ENCODE assay signal across 21 cellular contexts in genomic region chr10:11218395-11218794, GRCh38.
A peak's percentile ranks its signal among the peaks of the same experiment; 100 is the strongest.
DNase-seq lines count a peak whose midpoint lies in the region; ATAC-seq and TF ChIP-seq lines count a peak whose summit lies in the region.
"Had no signal": no experiment of that assay in that cellular context is flagged by ENCODE, and none has a peak within 500 bp of the region (broad histone marks: within the 10 kb centered on the region; RNA-seq: fewer than 3 reads in every experiment).

No MANE protein-coding gene starts in this region.

- H3K4me3 Mint-ChIP-seq in CD4-positive, alpha-beta memory T cell, result peak overlapping the region in 5 of 8 donors; percentile 3 to 45 (median 8)
- H3K4me3 Mint-ChIP-seq in activated CD8-positive, alpha-beta T cell treated with anti-CD3 and anti-CD28 coated beads, Interleukin-2, amount 10 ng/mL, durations not matched to agents 7 days and 5 days, result no peak overlapping the region
- no peak overlapping the region for H3K4me3 Mint-ChIP-seq in memory B cell
- H3K4me3 Mint-ChIP-seq: GM23338, mesothelial cell of epicardium had no signal

- ATAC-seq in activated CD8-positive, alpha-beta T cell treated with anti-CD3 and anti-CD28 coated beads, Interleukin-2, amount 10 ng/mL, durations not matched to agents 7 days and 5 days, result peak; percentile 37
- ATAC-seq in memory B cell (ENCODE audit: low read depth), result no peak
- no peak for ATAC-seq in GM19328 (IDR thresholded peaks at IDR 0.05; ENCODE audit: unreplicated experiment)
- ATAC-seq: GM23338, left colon had no signal

- DNase-seq in NCI-H748 (lab: John Stamatoyannopoulos, UW; ENCODE audit: unreplicated experiment), result peak; percentile 9
- DNase-seq in NCI-H748 treated with DMSO at 0.1 percent for 48 hours (lab: John Stamatoyannopoulos, UW), result no peak
- no peak for DNase-seq in CD4-positive, alpha-beta memory T cell
- no peak for DNase-seq in activated CD8-positive, alpha-beta T cell treated with anti-CD3 and anti-CD28 coated beads, Interleukin-2, amount 10 ng/mL, durations not matched to agents 7 days and 5 days
- DNase-seq in memory B cell (ENCODE audit: low spot score in 2 of 2), result no peak
- no peak for DNase-seq in NCI-H146 treated with DMSO at 0.1 percent for 48 hours (lab: John Stamatoyannopoulos, UW; ENCODE audit: unreplicated experiment)
- DNase-seq in GM13977 (ENCODE audit: low spot score), result no peak
- DNase-seq: activated CD4-positive, CD25-positive, alpha-beta regulatory T cell; BE2C; DMS 273 treated with DMSO at 0.1 percent for 48 hours; GF-D8; left colon; NCI-H187; NCI-H446; Right ventricle myocardium superior had no signal

- peak overlapping the region; percentile 9 to 94 (median 31) for H3K27ac Mint-ChIP-seq in CD4-positive, alpha-beta memory T cell
- peak overlapping the region; percentile 43 for H3K27ac Mint-ChIP-seq in activated CD8-positive, alpha-beta T cell treated with anti-CD3 and anti-CD28 coated beads, Interleukin-2, amount 10 ng/mL, durations not matched to agents 7 days and 5 days
- H3K27ac Mint-ChIP-seq in memory B cell, result peak overlapping the region; percentile 70
- H3K27ac Mint-ChIP-seq: GM23338, mesothelial cell of epicardium had no signal

- no peaks in the 10 kb centered on the region for H3K27me3 Mint-ChIP-seq in CD4-positive, alpha-beta memory T cell
- no peaks in the 10 kb centered on the region for H3K27me3 Mint-ChIP-seq in activated CD8-positive, alpha-beta T cell treated with anti-CD3 and anti-CD28 coated beads, Interleukin-2, amount 10 ng/mL, durations not matched to agents 7 days and 5 days (ENCODE audit: low read depth)
- no peaks in the 10 kb centered on the region for H3K27me3 Mint-ChIP-seq in memory B cell

- H3K4me1 ChIP-seq in CD4-positive, alpha-beta memory T cell (ENCODE audit: insufficient read depth, low read length), result peaks cover 92% of the 10 kb centered on the region
- H3K4me1 ChIP-seq: BE2C had no signal

- CTCF ChIA-PET in CD4-positive, alpha-beta memory T cell (lab: Charles Lee; ENCODE audit: partially characterized antibody), result interaction anchor here (1.4 to 1.5 kb wide), 2 partner anchors 11 to 13 kb away, joined by 3 to 4 read pairs; no protein-coding TSS in a partner anchor
- CTCF ChIA-PET in activated CD8-positive, alpha-beta T cell treated with anti-CD3 and anti-CD28 coated beads, Interleukin-2, amount 10 ng/mL, durations not matched to agents 7 days and 5 days (lab: Charles Lee), result interaction anchor here (1.0 to 1.5 kb wide), 5 partner anchors 8 to 54 kb away, joined by 3 read pairs; no protein-coding TSS in a partner anchor

- H3K4me3 ChIP-seq in CD4-positive, alpha-beta memory T cell (ENCODE audit: low read length in 2 of 2), result no peak overlapping the region
- H3K4me3 ChIP-seq: coronary artery, GM23338 had no signal

- peak overlapping the region; percentile 18 for H3K27ac ChIP-seq in CD4-positive, alpha-beta memory T cell (ENCODE audit: low read depth, low read length)
- H3K27ac ChIP-seq: 22Rv1, coronary artery, epithelial cell of prostate had no signal

- H3K36me3 ChIP-seq in CD4-positive, alpha-beta memory T cell (ENCODE audit: insufficient read depth, low read length), result peaks cover 57% of the 10 kb centered on the region
- H3K36me3 ChIP-seq: BE2C had no signal

- intact Hi-C loops in CD4-positive, alpha-beta memory T cell (cut with micrococcal nuclease), result loop anchor here (2.0 kb wide), 1 partner anchor 14 kb away; no protein-coding TSS in a partner anchor

- H3K27me3 ChIP-seq in CD4-positive, alpha-beta memory T cell (ENCODE audit: insufficient read depth, low read length), result no peaks in the 10 kb centered on the region
- H3K27me3 ChIP-seq: BE2C had no signal

- peaks cover 69 to 97% (median 89%) of the 10 kb centered on the region in 4 donors for H3K4me1 Mint-ChIP-seq in CD4-positive, alpha-beta memory T cell
- H3K4me1 Mint-ChIP-seq in activated CD8-positive, alpha-beta T cell treated with anti-CD3 and anti-CD28 coated beads, Interleukin-2, amount 10 ng/mL, durations not matched to agents 7 days and 5 days (ENCODE audit: low read depth), result peaks cover 89% of the 10 kb centered on the region
- peaks cover 33% of the 10 kb centered on the region for H3K4me1 Mint-ChIP-seq in memory B cell

- peaks cover 61 to 98% of the 10 kb centered on the region in 2 donors for H3K36me3 Mint-ChIP-seq in CD4-positive, alpha-beta memory T cell
- peaks cover 88% of the 10 kb centered on the region for H3K36me3 Mint-ChIP-seq in activated CD8-positive, alpha-beta T cell treated with anti-CD3 and anti-CD28 coated beads, Interleukin-2, amount 10 ng/mL, durations not matched to agents 7 days and 5 days (ENCODE audit: low read depth)
- peaks cover 42% of the 10 kb centered on the region for H3K36me3 Mint-ChIP-seq in memory B cell
- H3K36me3 Mint-ChIP-seq: mesothelial cell of epicardium had no signal

- H3K9me3 Mint-ChIP-seq in CD4-positive, alpha-beta memory T cell, result no peaks in the 10 kb centered on the region
- no peaks in the 10 kb centered on the region for H3K9me3 Mint-ChIP-seq in activated CD8-positive, alpha-beta T cell treated with anti-CD3 and anti-CD28 coated beads, Interleukin-2, amount 10 ng/mL, durations not matched to agents 7 days and 5 days (ENCODE audit: insufficient read depth)
- no peaks in the 10 kb centered on the region for H3K9me3 Mint-ChIP-seq in memory B cell
- H3K9me3 Mint-ChIP-seq: GM23338, mesothelial cell of epicardium had no signal

- TF ChIP-seq CTCF in GM13977 (IDR thresholded peaks at IDR 0.05; ENCODE audit: extremely low read depth, insufficient read depth, missing control alignments), result no peak

- in situ Hi-C loops in GM13977 (cut with MboI; ENCODE audit: low pct_unique_long_range_greater_than_20kb, low sequenced_read_pairs, unreplicated experiment), result no loop called here

- no peaks in the 10 kb centered on the region for H3K9me3 ChIP-seq in CD4-positive, alpha-beta memory T cell (ENCODE audit: control insufficient read depth in 1 of 2, low read length in 2 of 2)
- H3K9me3 ChIP-seq: BE2C had no signal

- POLR2A ChIA-PET in CD4-positive, alpha-beta memory T cell (lab: Charles Lee; ENCODE audit: partially characterized antibody), result interaction anchor here (1.0 to 2.3 kb wide), 3 partner anchors 9 to 42 kb away, joined by 3 to 9 read pairs (median 3); no protein-coding TSS in a partner anchor
- POLR2A ChIA-PET in activated CD8-positive, alpha-beta T cell treated with anti-CD3 and anti-CD28 coated beads, Interleukin-2, amount 10 ng/mL, durations not matched to agents 7 days and 5 days (lab: Charles Lee), result interaction anchor here (1.1 to 2.5 kb wide), 2 partner anchors 39 to 48 kb away, joined by 5 to 12 read pairs; no protein-coding TSS in a partner anchor

Comparison
In these comparisons a context has a peak if more than half of its experiments do, and no peak if none do; other contexts are left out.
1. H3K4me3 Mint-ChIP-seq: peak in CD4-positive, alpha-beta memory T cell (5 of 8); none in activated CD8-positive, alpha-beta T cell treated with anti-CD3 and anti-CD28 coated beads, Interleukin-2, amount 10 ng/mL, durations not matched to agents 7 days and 5 days (single experiment) and memory B cell (single experiment).
2. Peak in every context shown above with its lines, with median percentiles within 50 percentile points of each other: H3K27ac Mint-ChIP-seq.